In the genomic region with DNA sequence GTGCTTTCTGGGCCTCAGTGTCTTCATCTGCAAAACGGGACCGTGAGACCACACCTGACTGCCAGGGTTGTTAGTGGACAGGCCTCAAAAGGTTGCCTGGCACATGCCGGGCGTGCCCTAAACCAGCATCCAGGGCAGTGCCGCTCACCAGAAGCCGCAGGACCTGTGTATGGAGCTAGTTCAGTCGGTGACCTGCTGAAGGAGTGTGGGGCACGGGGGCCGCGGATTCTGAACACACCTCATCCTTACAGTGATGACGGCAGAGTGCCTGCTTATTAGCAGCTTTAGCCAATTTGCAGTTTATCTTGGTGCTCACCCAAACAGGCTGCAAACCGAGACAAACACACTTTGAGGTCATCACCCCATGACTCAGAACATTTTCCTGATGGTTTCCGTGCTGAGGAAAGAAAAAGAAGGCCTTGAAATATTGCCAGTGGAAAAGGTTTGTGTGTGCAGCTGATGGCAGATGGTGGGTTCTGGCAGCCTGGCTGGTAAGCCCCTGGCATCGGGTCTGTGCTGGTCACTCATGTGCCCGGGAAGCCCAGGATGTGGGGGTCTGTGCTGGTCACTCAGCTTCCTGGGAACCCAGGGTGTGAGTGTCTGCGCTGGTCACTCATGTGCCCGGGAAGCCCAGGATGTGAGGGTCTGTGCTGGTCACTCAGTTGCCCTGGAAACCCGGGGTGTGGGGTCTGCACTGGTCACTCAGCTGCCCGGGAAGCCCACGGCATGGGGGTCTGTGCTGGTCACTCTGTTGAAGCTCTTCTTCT, we compare ENCODE assay signal across 12 cellular contexts.
A peak's percentile ranks its signal among the peaks of the same experiment; 100 is the strongest.
DNase-seq lines count a peak whose midpoint lies in the region; ATAC-seq and TF ChIP-seq lines count a peak whose summit lies in the region.
"Had no signal": no experiment of that assay in that cellular context is flagged by ENCODE, and none has a peak within 500 bp of the region (broad histone marks: within the 10 kb centered on the region; RNA-seq: fewer than 3 reads in every experiment).

No MANE protein-coding gene starts in this region.

- no peaks in the 10 kb centered on the region for H3K36me3 Mint-ChIP-seq in stimulated activated memory B cell treated with anti-CD40 and anti-IgM and Interleukin-4, amounts not matched to agents 10 μg/mL and 1 μg/mL and 100 μg/mL, for 72 hours

- no peak for TF ChIP-seq POLR2A in right lobe of liver (IDR thresholded peaks at IDR 0.05)
- no peak for TF ChIP-seq POLR2A in erythroblast (IDR thresholded peaks at IDR 0.05; ENCODE audit: low read length)

- DNase-seq in SHP77 (lab: John Stamatoyannopoulos, UW): peak; percentile 42
- DNase-seq in SHP77 treated with DMSO at 0.1 percent for 48 hours (lab: John Stamatoyannopoulos, UW): no peak
- DNase-seq in choroid plexus epithelial cell (ENCODE audit: low read depth): peak; percentile 81
- peak; percentile 78 to 89 (median 87) for DNase-seq in right lobe of liver
- no peak for DNase-seq in upper lobe of right lung
- no peak for DNase-seq in erythroblast (lab: John Stamatoyannopoulos, UW)
- DNase-seq: activated T-cell treated with anti-CD3 and anti-CD28 coated beads, Interleukin-2, amount 50 U/mL, for 4 hours; cortex of kidney; NCI-H82 had no signal

- 18% methylated on average over 4 of the region's 20 CpGs for WGBS in right lobe of liver (ENCODE audit: insufficient coverage, low coverage, low lambda C conversion rate, missing lambda C conversion rate)

- H3K4me1 ChIP-seq in right lobe of liver (peaks cover 0 to 24% (median 17%) of the 10 kb centered on the region in 4 donors), upper lobe of right lung (peaks cover 18% of the 10 kb centered on the region)

- no peaks in the 10 kb centered on the region for H3K9me3 ChIP-seq in right lobe of liver
- H3K9me3 ChIP-seq in upper lobe of right lung: no peaks in the 10 kb centered on the region

- H3K4me3 ChIP-seq in choroid plexus epithelial cell (ENCODE audit: low read depth, low read length) (no peak overlapping the region), right lobe of liver (no peak overlapping the region), upper lobe of right lung (no peak overlapping the region)

- H3K4me3 Mint-ChIP-seq in stimulated activated memory B cell treated with anti-CD40 and anti-IgM and Interleukin-4, amounts not matched to agents 10 μg/mL and 1 μg/mL and 100 μg/mL, for 72 hours: no peak overlapping the region
- H3K4me3 Mint-ChIP-seq: activated T-cell treated with anti-CD3 and anti-CD28 coated beads, Interleukin-2, amount 50 U/mL, for 4 hours; T-helper 2 cell treated with Interferon-gamma antibody and Interleukin-4, amounts not matched to agents 5 μg/mL and 100 μg/mL, for 36 hours had no signal

- peak; percentile 85 to 89 (median 87) for ATAC-seq in right lobe of liver
- ATAC-seq in upper lobe of right lung: peak; percentile 5
- no peak for ATAC-seq in GM18861 (IDR thresholded peaks at IDR 0.05; ENCODE audit: unreplicated experiment)
- no peak for ATAC-seq in stimulated activated memory B cell treated with anti-CD40 and anti-IgM and Interleukin-4, amounts not matched to agents 10 μg/mL and 1 μg/mL and 100 μg/mL, for 72 hours
- ATAC-seq: activated T-cell treated with anti-CD3 and anti-CD28 coated beads, Interleukin-2, amount 50 U/mL, for 4 hours had no signal

- peaks cover 14% of the 10 kb centered on the region for H3K9me3 Mint-ChIP-seq in stimulated activated memory B cell treated with anti-CD40 and anti-IgM and Interleukin-4, amounts not matched to agents 10 μg/mL and 1 μg/mL and 100 μg/mL, for 72 hours
- H3K9me3 Mint-ChIP-seq: activated T-cell treated with anti-CD3 and anti-CD28 coated beads, Interleukin-2, amount 50 U/mL, for 4 hours had no signal

- H3K27ac Mint-ChIP-seq in stimulated activated memory B cell treated with anti-CD40 and anti-IgM and Interleukin-4, amounts not matched to agents 10 μg/mL and 1 μg/mL and 100 μg/mL, for 72 hours: no peak overlapping the region
- H3K27ac Mint-ChIP-seq: T-helper 2 cell treated with Interferon-gamma antibody and Interleukin-4, amounts not matched to agents 5 μg/mL and 100 μg/mL, for 36 hours had no signal

- peaks cover 45% of the 10 kb centered on the region for H3K27me3 Mint-ChIP-seq in stimulated activated memory B cell treated with anti-CD40 and anti-IgM and Interleukin-4, amounts not matched to agents 10 μg/mL and 1 μg/mL and 100 μg/mL, for 72 hours

- H3K27me3 ChIP-seq in right lobe of liver (no peaks in the 10 kb centered on the region), upper lobe of right lung (no peaks in the 10 kb centered on the region)

- no peaks in the 10 kb centered on the region for H3K4me1 Mint-ChIP-seq in stimulated activated memory B cell treated with anti-CD40 and anti-IgM and Interleukin-4, amounts not matched to agents 10 μg/mL and 1 μg/mL and 100 μg/mL, for 72 hours

- no peak for TF ChIP-seq CTCF in choroid plexus epithelial cell (conservative IDR thresholded peaks at IDR 0.05; ENCODE audit: low read depth, low read length)
- TF ChIP-seq CTCF in right lobe of liver (IDR thresholded peaks at IDR 0.05): no peak
- TF ChIP-seq CTCF in upper lobe of right lung (IDR thresholded peaks at IDR 0.05): no peak

- intact Hi-C loops in right lobe of liver (cut with DNase I) (no loop called here), upper lobe of right lung (cut with DNase I) (no loop called here)

- H3K27ac ChIP-seq in right lobe of liver (peak overlapping the region; percentile 76 to 80 (median 78)), upper lobe of right lung (peak overlapping the region; percentile 4)

- H3K36me3 ChIP-seq in right lobe of liver: no peaks in the 10 kb centered on the region
- no peaks in the 10 kb centered on the region for H3K36me3 ChIP-seq in upper lobe of right lung

Comparison
In these comparisons a context has a peak if more than half of its experiments do, and no peak if none do; other contexts are left out.
1. DNase-seq: peak in SHP77 (2 of 2), choroid plexus epithelial cell (single experiment) and right lobe of liver (3 of 3); none in SHP77 treated with DMSO at 0.1 percent for 48 hours (single experiment), upper lobe of right lung (single experiment) and erythroblast (0 of 2).
2. ATAC-seq: peak in right lobe of liver (4 of 4) and upper lobe of right lung (single experiment); none in GM18861 (single experiment) and stimulated activated memory B cell treated with anti-CD40 and anti-IgM and Interleukin-4, amounts not matched to agents 10 μg/mL and 1 μg/mL and 100 μg/mL, for 72 hours (single experiment).